ENCODE assay signal across 1 cellular context in the genomic region with DNA sequence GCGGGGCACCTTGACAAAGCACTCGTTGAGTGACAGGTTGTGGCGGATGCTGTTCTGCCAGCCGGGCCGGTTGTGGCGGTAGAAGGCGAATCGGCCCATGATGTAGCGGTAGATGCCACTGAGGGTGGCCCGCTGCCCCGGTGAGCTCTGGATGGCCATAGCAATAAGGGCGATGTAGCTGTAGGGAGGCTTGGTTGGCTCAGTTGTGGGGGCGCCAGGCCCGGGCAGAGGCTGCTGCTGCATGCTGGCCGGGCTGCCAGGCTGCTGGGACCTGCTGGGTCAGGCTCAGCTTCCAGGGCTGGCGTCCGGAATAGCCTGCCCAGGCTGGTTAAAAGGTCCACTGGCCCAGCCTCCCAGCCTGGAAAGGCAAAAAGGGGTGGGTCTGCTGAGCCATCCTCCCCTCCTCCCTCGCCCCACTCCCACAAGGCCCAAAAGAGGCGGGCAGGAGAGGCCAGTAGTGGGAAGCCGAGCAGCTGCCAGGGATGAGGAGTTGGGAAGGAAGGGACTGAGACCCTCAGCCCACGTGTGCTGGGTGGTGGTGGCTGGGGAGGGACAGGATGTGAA.
TF ChIP-seq lines count a peak whose summit lies in the region.

A gene (minus strand): TSS at position 305 of the 564 bp plus-strand sequence. CDS start 62 bp downstream, at position 243.

TF ChIP-seq in WTC11, 78 proteins besides CTCF, POLR2A, EP300 and RAD21 (continued from another document):
- TF ChIP-seq, protein P1, sequence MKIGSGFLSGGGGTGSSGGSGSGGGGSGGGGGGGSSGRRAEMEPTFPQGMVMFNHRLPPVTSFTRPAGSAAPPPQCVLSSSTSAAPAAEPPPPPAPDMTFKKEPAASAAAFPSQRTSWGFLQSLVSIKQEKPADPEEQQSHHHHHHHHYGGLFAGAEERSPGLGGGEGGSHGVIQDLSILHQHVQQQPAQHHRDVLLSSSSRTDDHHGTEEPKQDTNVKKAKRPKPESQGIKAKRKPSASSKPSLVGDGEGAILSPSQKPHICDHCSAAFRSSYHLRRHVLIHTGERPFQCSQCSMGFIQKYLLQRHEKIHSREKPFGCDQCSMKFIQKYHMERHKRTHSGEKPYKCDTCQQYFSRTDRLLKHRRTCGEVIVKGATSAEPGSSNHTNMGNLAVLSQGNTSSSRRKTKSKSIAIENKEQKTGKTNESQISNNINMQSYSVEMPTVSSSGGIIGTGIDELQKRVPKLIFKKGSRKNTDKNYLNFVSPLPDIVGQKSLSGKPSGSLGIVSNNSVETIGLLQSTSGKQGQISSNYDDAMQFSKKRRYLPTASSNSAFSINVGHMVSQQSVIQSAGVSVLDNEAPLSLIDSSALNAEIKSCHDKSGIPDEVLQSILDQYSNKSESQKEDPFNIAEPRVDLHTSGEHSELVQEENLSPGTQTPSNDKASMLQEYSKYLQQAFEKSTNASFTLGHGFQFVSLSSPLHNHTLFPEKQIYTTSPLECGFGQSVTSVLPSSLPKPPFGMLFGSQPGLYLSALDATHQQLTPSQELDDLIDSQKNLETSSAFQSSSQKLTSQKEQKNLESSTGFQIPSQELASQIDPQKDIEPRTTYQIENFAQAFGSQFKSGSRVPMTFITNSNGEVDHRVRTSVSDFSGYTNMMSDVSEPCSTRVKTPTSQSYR (CRISPR knock-in tag; IDR thresholded peaks at IDR 0.05) = no peak
